8 cellular contexts compared by ENCODE assay signal in genomic region chr2:164839914-164840457, GRCh38. TPM values are rescaled to one million over a fixed set of nuclear protein-coding genes. Genes with fewer than 3 reads are reported as not detected.
DNase-seq lines count a peak whose midpoint lies in the region; ATAC-seq and TF ChIP-seq lines count a peak whose summit lies in the region.

No MANE protein-coding gene starts in this region.

- BruUV-seq in PC-9 (replicated peaks; lab: Mats Ljungman, UMichigan): no TSS peak

- intact Hi-C loops in PC-9 (cut with micrococcal nuclease; ENCODE audit: unreplicated experiment): no loop called here

- DNase-seq in PC-9 (no peak), fibroblast of pulmonary artery (ENCODE audit: low read depth) (peak; percentile 48), retinal pigment epithelial cell (ENCODE audit: low read depth) (no peak), SK-N-DZ (ENCODE audit: low spot score) (no peak), NOMO-1 treated with DMSO at 0.1 percent for 48 hours (lab: John Stamatoyannopoulos, UW; ENCODE audit: unreplicated experiment) (no peak)

- no peak for TF ChIP-seq CTCF in DOHH2 (IDR thresholded peaks at IDR 0.05; ENCODE audit: low read depth, low read length, poor library complexity, severe bottlenecking)
- TF ChIP-seq CTCF in PC-9 (conservative IDR thresholded peaks at IDR 0.05): no peak
- TF ChIP-seq CTCF in fibroblast of pulmonary artery (IDR thresholded peaks at IDR 0.05; ENCODE audit: low read length, missing control alignments): no peak
- TF ChIP-seq CTCF in retinal pigment epithelial cell (conservative IDR thresholded peaks at IDR 0.05; ENCODE audit: low read depth, low read length): no peak

- H3K9me2 ChIP-seq in DOHH2 (replicated peaks; ENCODE audit: control insufficient read depth, low read length) (no peaks in the 10 kb centered on the region), PC-9 (ENCODE audit: insufficient read depth) (no peaks in the 10 kb centered on the region)

- H3K27me3 ChIP-seq in DOHH2 (ENCODE audit: control insufficient read depth, low read length) (peaks cover 12% of the 10 kb centered on the region), PC-9 (ENCODE audit: insufficient read depth, low read depth) (no peaks in the 10 kb centered on the region)

- H3K4me2 ChIP-seq in DOHH2 (ENCODE audit: low read length) (peak overlapping the region; percentile 95), PC-9 (peak overlapping the region; percentile 92)

- H3K36me3 ChIP-seq in DOHH2 (ENCODE audit: control insufficient read depth, low read length) (no peaks in the 10 kb centered on the region), PC-9 (ENCODE audit: low read depth) (no peaks in the 10 kb centered on the region)

- H3K9me3 ChIP-seq in DOHH2 (ENCODE audit: control insufficient read depth, insufficient read depth, low read length) (no peaks in the 10 kb centered on the region), PC-9 (ENCODE audit: insufficient read depth, low read depth) (no peaks in the 10 kb centered on the region)

- H2AFZ ChIP-seq in PC-9: peak overlapping the region; percentile 92; the same call in 1 of the 2 replicates

- no peak overlapping the region for H3K27ac ChIP-seq in DOHH2 (ENCODE audit: low read depth, low read length)
- no peak overlapping the region for H3K27ac ChIP-seq in PC-9

- CTCF ChIA-PET in PC-9 (lab: Charles Lee): interaction anchor here (1.5 kb wide), 1 partner anchor 74 kb away, joined by 4 read pairs; no protein-coding TSS in a partner anchor

- H3K4me1 ChIP-seq in DOHH2 (ENCODE audit: control insufficient read depth, low read length): peaks cover 39% of the 10 kb centered on the region
- H3K4me1 ChIP-seq in PC-9 (replicated peaks; ENCODE audit: insufficient read depth): peaks cover 19% of the 10 kb centered on the region

- peaks cover 3% of the 10 kb centered on the region; the same call in 1 of the 2 replicates for H3K79me2 ChIP-seq in DOHH2 (ENCODE audit: control insufficient read depth, low read length)
- H3K79me2 ChIP-seq in PC-9 (ENCODE audit: low read depth): no peaks in the 10 kb centered on the region

- peaks cover 14% of the 10 kb centered on the region for H3F3A ChIP-seq in DOHH2 (ENCODE audit: control insufficient read depth, insufficient read depth)
- peaks cover 6% of the 10 kb centered on the region; the same call in 1 of the 2 replicates for H3F3A ChIP-seq in PC-9 (ENCODE audit: insufficient read depth, low read depth)

- H4K20me1 ChIP-seq in DOHH2 (ENCODE audit: control insufficient read depth, insufficient read depth, low read depth, low read length) (no peaks in the 10 kb centered on the region), PC-9 (ENCODE audit: insufficient read depth) (no peaks in the 10 kb centered on the region)

- peak overlapping the region; percentile 79 for H3K4me3 ChIP-seq in DOHH2 (ENCODE audit: low read length)
- H3K4me3 ChIP-seq in PC-9: peak overlapping the region; percentile 85
- peak overlapping the region; percentile 71 for H3K4me3 ChIP-seq in fibroblast of pulmonary artery (replicated peaks; ENCODE audit: low read depth, low read length)
- peak overlapping the region; percentile 79 for H3K4me3 ChIP-seq in retinal pigment epithelial cell (ENCODE audit: low read length)

- ATAC-seq in HG03469 (IDR thresholded peaks at IDR 0.05; ENCODE audit: unreplicated experiment) (no peak), HG02759 (IDR thresholded peaks at IDR 0.05; ENCODE audit: unreplicated experiment) (no peak)

- POLR2A ChIA-PET in PC-9 (lab: Charles Lee; ENCODE audit: unreplicated experiment): no interaction called here

RNA-seq across cellular contexts. Expression of gene COBLL1, which starts 1.6 kb away (rescaled TPM):
- total RNA-seq in PC-9 (2021): 6.6 and 8.0 TPM in 2 replicates
- polyA plus RNA-seq in SK-N-DZ (2014; cell fraction: cytosol; rRNA removed): 1.4 and 5.3 TPM in 2 replicates
- polyA plus RNA-seq in SK-N-DZ (2014; cell fraction: nucleus; rRNA removed): 1.9 and 5.7 TPM in 2 replicates
